Comparison of ENCODE assay signal across 24 cellular contexts in genomic region chr20:62056975-62057374, GRCh38. TPM values are rescaled to one million over a fixed set of nuclear protein-coding genes. Genes with fewer than 3 reads are reported as not detected.
DNase-seq lines count a peak whose midpoint lies in the region; ATAC-seq and TF ChIP-seq lines count a peak whose summit lies in the region.
"Had no signal": no experiment of that assay in that cellular context is flagged by ENCODE, and none has a peak within 500 bp of the region (broad histone marks: within the 10 kb centered on the region; RNA-seq: fewer than 3 reads in every experiment).

No MANE protein-coding gene starts in this region.

- no peak for DNase-seq in activated CD8-positive, alpha-beta T cell treated with anti-CD3 and anti-CD28 coated beads, Interleukin-2, amount 10 ng/mL, durations not matched to agents 7 days and 5 days
- DNase-seq in activated CD8-positive, alpha-beta T cell treated with anti-CD3 and anti-CD28 coated beads for 36 hours = no peak
- DNase-seq in mesothelial cell of epicardium (ENCODE audit: low spot score in 2 of 2, unreplicated experiment in 2 of 2) = no peak
- peak; percentile 7 for DNase-seq in testis
- DNase-seq in PC-9 = no peak
- no peak for DNase-seq in GM19240 (ENCODE audit: insufficient read length, low spot score)
- DNase-seq in NCI-H2107 (lab: John Stamatoyannopoulos, UW) = no peak
- DNase-seq: 8988T; ACHN; GOT3; HCEC 1CT; KBM-7; MG63; NCI-H1092; NCI-H1436; NCI-H187; NCI-H446; NCI-H524 treated with DMSO at 0.1 percent for 48 hours; NCI-H774; NK-92 treated with Interleukin-12 subunit alpha and Interleukin-12 subunit beta, amount 100 ng/mL, for 24 hours; SIG-M5 had no signal

- H3K27ac ChIP-seq in HEK293 (ENCODE audit: extremely low read depth, low read depth, low read length) (no peak overlapping the region), testis (no peak overlapping the region), PC-9 (no peak overlapping the region)
- H3K27ac ChIP-seq: SK-N-MC had no signal

- peaks cover 2% of the 10 kb centered on the region for H3K36me3 Mint-ChIP-seq in activated CD8-positive, alpha-beta T cell treated with anti-CD3 and anti-CD28 coated beads, Interleukin-2, amount 10 ng/mL, durations not matched to agents 7 days and 5 days (ENCODE audit: low read depth)
- no peaks in the 10 kb centered on the region for H3K36me3 Mint-ChIP-seq in activated CD8-positive, alpha-beta T cell treated with anti-CD3 and anti-CD28 coated beads for 36 hours (ENCODE audit: low read depth)
- H3K36me3 Mint-ChIP-seq in mesothelial cell of epicardium = peaks cover 9% of the 10 kb centered on the region

- H3K4me3 Mint-ChIP-seq in activated CD8-positive, alpha-beta T cell treated with anti-CD3 and anti-CD28 coated beads, Interleukin-2, amount 10 ng/mL, durations not matched to agents 7 days and 5 days = no peak overlapping the region
- no peak overlapping the region for H3K4me3 Mint-ChIP-seq in activated CD8-positive, alpha-beta T cell treated with anti-CD3 and anti-CD28 coated beads for 36 hours
- H3K4me3 Mint-ChIP-seq in mesothelial cell of epicardium = no peak overlapping the region

- no peak for TF ChIP-seq CTCF in activated CD8-positive, alpha-beta T cell treated with anti-CD3 and anti-CD28 coated beads for 36 hours (IDR thresholded peaks at IDR 0.05)
- TF ChIP-seq CTCF in HEK293 (tag by site-specific recombination; IDR thresholded peaks at IDR 0.05) (no peak), mesothelial cell of epicardium (IDR thresholded peaks at IDR 0.05; ENCODE audit: unreplicated experiment) (no peak), testis (IDR thresholded peaks at IDR 0.05) (no peak), PC-9 (conservative IDR thresholded peaks at IDR 0.05) (no peak)

- H3K36me3 ChIP-seq in HEK293 (ENCODE audit: control insufficient read depth in 2 of 2, insufficient read depth in 1 of 2, low read length in 2 of 2) = peaks cover 0 to 25% of the 10 kb centered on the region in 2 experiments; a peak in 1 of 3 replicates
- H3K36me3 ChIP-seq in testis (ENCODE audit: low read depth, missing control alignments) = no peaks in the 10 kb centered on the region
- no peaks in the 10 kb centered on the region for H3K36me3 ChIP-seq in PC-9 (ENCODE audit: low read depth)

- H3F3A ChIP-seq in PC-9 (ENCODE audit: insufficient read depth, low read depth) = no peaks in the 10 kb centered on the region

- no peak for ATAC-seq in activated CD8-positive, alpha-beta T cell treated with anti-CD3 and anti-CD28 coated beads, Interleukin-2, amount 10 ng/mL, durations not matched to agents 7 days and 5 days
- no peak for ATAC-seq in activated CD8-positive, alpha-beta T cell treated with anti-CD3 and anti-CD28 coated beads for 36 hours
- ATAC-seq: Panc1 had no signal

- no peaks in the 10 kb centered on the region for H3K9me3 Mint-ChIP-seq in activated CD8-positive, alpha-beta T cell treated with anti-CD3 and anti-CD28 coated beads, Interleukin-2, amount 10 ng/mL, durations not matched to agents 7 days and 5 days (ENCODE audit: insufficient read depth)
- H3K9me3 Mint-ChIP-seq in activated CD8-positive, alpha-beta T cell treated with anti-CD3 and anti-CD28 coated beads for 36 hours = no peaks in the 10 kb centered on the region
- no peaks in the 10 kb centered on the region for H3K9me3 Mint-ChIP-seq in mesothelial cell of epicardium

- H2AFZ ChIP-seq in PC-9 = no peak overlapping the region

- 89 to 90% methylated on average over 10 to 11 of the region's 11 CpGs for WGBS in testis, 2 donors

- H3K4me1 Mint-ChIP-seq in activated CD8-positive, alpha-beta T cell treated with anti-CD3 and anti-CD28 coated beads, Interleukin-2, amount 10 ng/mL, durations not matched to agents 7 days and 5 days (ENCODE audit: low read depth) = peaks cover 21% of the 10 kb centered on the region
- peaks cover 66% of the 10 kb centered on the region for H3K4me1 Mint-ChIP-seq in activated CD8-positive, alpha-beta T cell treated with anti-CD3 and anti-CD28 coated beads for 36 hours (ENCODE audit: low read depth)
- H3K4me1 Mint-ChIP-seq in mesothelial cell of epicardium = peaks cover 2% of the 10 kb centered on the region

- intact Hi-C loops in activated CD8-positive, alpha-beta T cell treated with anti-CD3 and anti-CD28 coated beads for 36 hours (cut with micrococcal nuclease) = no loop called here
- intact Hi-C loops in testis (cut with DNase I; ENCODE audit: low total_unique reads) (no loop called here), PC-9 (cut with micrococcal nuclease; ENCODE audit: unreplicated experiment) (no loop called here)

- POLR2A ChIA-PET in activated CD8-positive, alpha-beta T cell treated with anti-CD3 and anti-CD28 coated beads, Interleukin-2, amount 10 ng/mL, durations not matched to agents 7 days and 5 days (lab: Charles Lee) = no interaction called here
- POLR2A ChIA-PET in activated CD8-positive, alpha-beta T cell treated with anti-CD3 and anti-CD28 coated beads for 36 hours (lab: Charles Lee) = no interaction called here
- POLR2A ChIA-PET in HEK293 (lab: Yijun Ruan, JAX) (no interaction called here), PC-9 (lab: Charles Lee; ENCODE audit: unreplicated experiment) (no interaction called here)

- H3K4me1 ChIP-seq in HEK293 (ENCODE audit: control insufficient read depth, insufficient read depth, low read length) = no peaks in the 10 kb centered on the region
- H3K4me1 ChIP-seq in testis = no peaks in the 10 kb centered on the region
- no peaks in the 10 kb centered on the region for H3K4me1 ChIP-seq in PC-9 (replicated peaks; ENCODE audit: insufficient read depth)

- H3K9me3 ChIP-seq in HEK293 (ENCODE audit: control insufficient read depth, insufficient read depth, low read depth, low read length) (no peaks in the 10 kb centered on the region), testis (no peaks in the 10 kb centered on the region), PC-9 (ENCODE audit: insufficient read depth, low read depth) (no peaks in the 10 kb centered on the region)
- H3K9me3 ChIP-seq: MG63 had no signal

- no TSS peak for BruUV-seq in PC-9 (replicated peaks; lab: Mats Ljungman, UMichigan)

- H3K27me3 ChIP-seq in testis = no peaks in the 10 kb centered on the region
- no peaks in the 10 kb centered on the region for H3K27me3 ChIP-seq in PC-9 (ENCODE audit: insufficient read depth, low read depth)
- H3K27me3 ChIP-seq: MG63 had no signal

- CTCF ChIA-PET in activated CD8-positive, alpha-beta T cell treated with anti-CD3 and anti-CD28 coated beads, Interleukin-2, amount 10 ng/mL, durations not matched to agents 7 days and 5 days (lab: Charles Lee) = no interaction called here
- CTCF ChIA-PET in activated CD8-positive, alpha-beta T cell treated with anti-CD3 and anti-CD28 coated beads for 36 hours (lab: Charles Lee) = no interaction called here
- CTCF ChIA-PET in HEK293 (lab: Yijun Ruan, JAX) (interaction anchor here (0.9 kb wide), 1 partner anchor 46 kb away, joined by 4 read pairs; no protein-coding TSS in a partner anchor), PC-9 (lab: Charles Lee) (no interaction called here)

- H3K9me2 ChIP-seq in PC-9 (ENCODE audit: insufficient read depth) = no peaks in the 10 kb centered on the region

- H3K27ac Mint-ChIP-seq in activated CD8-positive, alpha-beta T cell treated with anti-CD3 and anti-CD28 coated beads, Interleukin-2, amount 10 ng/mL, durations not matched to agents 7 days and 5 days = peak overlapping the region; percentile 15
- no peak overlapping the region for H3K27ac Mint-ChIP-seq in activated CD8-positive, alpha-beta T cell treated with anti-CD3 and anti-CD28 coated beads for 36 hours
- peak overlapping the region; percentile 6 for H3K27ac Mint-ChIP-seq in mesothelial cell of epicardium

- TF ChIP-seq POLR2A in testis (IDR thresholded peaks at IDR 0.05) = no peak

- H4K20me1 ChIP-seq in PC-9 (ENCODE audit: insufficient read depth) = peaks cover 52% of the 10 kb centered on the region

- no peak overlapping the region for H3K4me2 ChIP-seq in PC-9

- no peak overlapping the region for H3K4me3 ChIP-seq in HEK293 (ENCODE audit: low read depth, low read length)
- no peak overlapping the region for H3K4me3 ChIP-seq in testis
- H3K4me3 ChIP-seq in PC-9 = no peak overlapping the region
- H3K4me3 ChIP-seq: MG63, SK-N-MC had no signal

- no peaks in the 10 kb centered on the region for H3K27me3 Mint-ChIP-seq in activated CD8-positive, alpha-beta T cell treated with anti-CD3 and anti-CD28 coated beads, Interleukin-2, amount 10 ng/mL, durations not matched to agents 7 days and 5 days (ENCODE audit: low read depth)
- no peaks in the 10 kb centered on the region for H3K27me3 Mint-ChIP-seq in activated CD8-positive, alpha-beta T cell treated with anti-CD3 and anti-CD28 coated beads for 36 hours
- H3K27me3 Mint-ChIP-seq in mesothelial cell of epicardium (ENCODE audit: low read depth) = no peaks in the 10 kb centered on the region

- H3K79me2 ChIP-seq in PC-9 (ENCODE audit: low read depth) = peaks cover 82% of the 10 kb centered on the region

TF ChIP-seq in HEK293, 187 proteins besides CTCF, POLR2A, EP300 and RAD21:
- TF ChIP-seq BCL11A (tag by site-specific recombination; IDR thresholded peaks at IDR 0.05; ENCODE audit: low read depth) (0 out of 2 replicates have a peak, but pooled peaks have one; percentile 35), ZFP37 (tag by site-specific recombination; IDR thresholded peaks at IDR 0.05) (no peak), ZNF580 (tag by site-specific recombination; IDR thresholded peaks at IDR 0.05) (no peak), ZFP3 (tag by site-specific recombination; IDR thresholded peaks at IDR 0.05; ENCODE audit: low read depth) (no peak)

RNA-seq across cellular contexts. Expression of gene TAF4, which starts 8.7 kb away (rescaled TPM):
- total RNA-seq in activated CD8-positive, alpha-beta T cell treated with anti-CD3 and anti-CD28 coated beads, Interleukin-2, amount 10 ng/mL, durations not matched to agents 7 days and 5 days = 10 to 100 TPM; 24.0 to 24.1 TPM
- 10 to 100 TPM; 14.1 to 15.9 TPM for total RNA-seq in activated CD8-positive, alpha-beta T cell treated with anti-CD3 and anti-CD28 coated beads for 36 hours
- total RNA-seq in mesothelial cell of epicardium = 27.5 to 28.8 TPM (median 28.1 TPM) in 3 replicates
- total RNA-seq in testis = 100 to 1,000 TPM; 107 to 111 TPM
- polyA plus RNA-seq in testis (ENCODE audit: insufficient read depth, low read depth, low replicate concordance) = 30.7 TPM
- 25.8 and 32.5 TPM in 2 replicates for total RNA-seq in PC-9 (2021)
